12 cellular contexts compared by ENCODE assay signal in genomic region chr6:137283940-137284910, GRCh38.
DNase-seq lines count a peak whose midpoint lies in the region; ATAC-seq lines count a peak whose summit lies in the region.
"Had no signal": no experiment of that assay in that cellular context is flagged by ENCODE, and none has a peak within 500 bp of the region (broad histone marks: within the 10 kb centered on the region; RNA-seq: fewer than 3 reads in every experiment).

No MANE protein-coding gene starts in this region.

- peak; percentile 49 for ATAC-seq in GM21737 (IDR thresholded peaks at IDR 0.05; ENCODE audit: unreplicated experiment)
- ATAC-seq in Right ventricle myocardium superior (ENCODE audit: poor library complexity), result no peak
- ATAC-seq: A549 had no signal

- H2AFZ ChIP-seq in trophoblast cell (ENCODE audit: insufficient read depth, low read length, poor library complexity), result no peak overlapping the region

- H3K23ac ChIP-seq in trophoblast cell (ENCODE audit: low read length), result no peak overlapping the region

- H3K79me2 ChIP-seq in trophoblast cell (ENCODE audit: control insufficient read depth, insufficient read depth, low read length, poor library complexity), result no peaks in the 10 kb centered on the region

- no CpG with 5 or more reads among the region's 9 CpGs for WGBS in trophoblast cell (ENCODE audit: extremely low coverage, insufficient coverage, insufficient read length)

- H4K12ac ChIP-seq in trophoblast cell (ENCODE audit: low read depth, low read length), result no peak overlapping the region

- H4K91ac ChIP-seq in trophoblast cell (ENCODE audit: low read depth, low read length), result no peak overlapping the region

- H3K27me3 ChIP-seq in trophoblast cell (ENCODE audit: insufficient read depth, low read length), result no peaks in the 10 kb centered on the region

- H3K4me1 ChIP-seq in trophoblast cell (ENCODE audit: control insufficient read depth in 1 of 2, insufficient read depth in 2 of 2, low read length in 2 of 2), result no peaks in the 10 kb centered on the region
- H3K4me1 ChIP-seq: A549 had no signal

- H3K9me3 ChIP-seq in trophoblast cell (ENCODE audit: insufficient read depth, low read depth, low read length), result peaks cover 3% of the 10 kb centered on the region
- H3K9me3 ChIP-seq: A549 had no signal

- no peaks in the 10 kb centered on the region for H3K36me3 ChIP-seq in trophoblast cell (ENCODE audit: control insufficient read depth in 1 of 2, insufficient read depth in 2 of 2, low read length in 2 of 2)

- no peak overlapping the region for H2BK5ac ChIP-seq in trophoblast cell (ENCODE audit: low read depth, low read length, poor library complexity)

- no peak overlapping the region for H4K8ac ChIP-seq in trophoblast cell (ENCODE audit: low read depth, low read length)

- no peak overlapping the region for H3K4ac ChIP-seq in trophoblast cell (ENCODE audit: low read depth, low read length)

- H3K4me3 ChIP-seq in trophoblast cell (ENCODE audit: low read depth, low read length), result no peak overlapping the region
- H3K4me3 ChIP-seq: A549, lung had no signal

- H2AK5ac ChIP-seq in trophoblast cell (ENCODE audit: low read length), result no peak overlapping the region

- H3K18ac ChIP-seq in trophoblast cell (ENCODE audit: low read length), result no peak overlapping the region

- DNase-seq in NOMO-1 treated with DMSO at 0.1 percent for 48 hours (lab: John Stamatoyannopoulos, UW; ENCODE audit: unreplicated experiment), result peak; percentile 37
- no peak for DNase-seq in NOMO-1 (lab: John Stamatoyannopoulos, UW; ENCODE audit: unreplicated experiment in 2 of 2)
- peak; percentile 48 for DNase-seq in HT-29 (ENCODE audit: low spot score)
- peak; percentile 72 for DNase-seq in pons (ENCODE audit: low spot score)
- no peak for DNase-seq in trophoblast cell
- DNase-seq in Right ventricle myocardium superior, result no peak
- no peak for DNase-seq in retina
- DNase-seq: effector CD4-positive, alpha-beta T cell; NCI-H526 treated with DMSO at 0.1 percent for 48 hours had no signal

- H2BK120ac ChIP-seq in trophoblast cell (ENCODE audit: insufficient read depth, low read length, poor library complexity), result no peak overlapping the region

- no peak overlapping the region for H3K9ac ChIP-seq in trophoblast cell (ENCODE audit: low read length)

- H3K79me1 ChIP-seq in trophoblast cell (ENCODE audit: low read length), result no peaks in the 10 kb centered on the region

- H2BK12ac ChIP-seq in trophoblast cell (ENCODE audit: low read length), result no peak overlapping the region

- H3K4me2 ChIP-seq in trophoblast cell (ENCODE audit: low read length), result no peak overlapping the region
- H3K4me2 ChIP-seq: A549 had no signal

- intact Hi-C loops in Right ventricle myocardium superior (cut with DNase I), result no loop called here

- no peak overlapping the region for H3K27ac ChIP-seq in trophoblast cell (ENCODE audit: low read depth, low read length)
- H3K27ac ChIP-seq: A549 had no signal

- H3K14ac ChIP-seq in trophoblast cell (ENCODE audit: low read length), result no peak overlapping the region

Comparison
In these comparisons a context has a peak if more than half of its experiments do, and no peak if none do; other contexts are left out.
1. DNase-seq: peak in NOMO-1 treated with DMSO at 0.1 percent for 48 hours (single experiment), HT-29 (single experiment) and pons (single experiment); none in NOMO-1 (0 of 2), trophoblast cell (0 of 2), Right ventricle myocardium superior (single experiment) and retina (single experiment).